ENCODE assay signal across 13 cellular contexts in genomic region chr11:15687342-15687741, GRCh38.
A peak's percentile ranks its signal among the peaks of the same experiment; 100 is the strongest.
DNase-seq lines count a peak whose midpoint lies in the region; ATAC-seq and TF ChIP-seq lines count a peak whose summit lies in the region.
"Had no signal": no experiment of that assay in that cellular context is flagged by ENCODE, and none has a peak within 500 bp of the region (broad histone marks: within the 10 kb centered on the region; RNA-seq: fewer than 3 reads in every experiment).

No MANE protein-coding gene starts in this region.

- TF ChIP-seq POLR2A in heart left ventricle (IDR thresholded peaks at IDR 0.05): no peak
- TF ChIP-seq POLR2A in IMR-90 (IDR thresholded peaks at IDR 0.05; ENCODE audit: low read depth, low read length): no peak

- POLR2A ChIA-PET in IMR-90 (lab: Charles Lee; ENCODE audit: unreplicated experiment): no interaction called here

- H4K5ac ChIP-seq in IMR-90 (ENCODE audit: low read depth, low read length): no peak overlapping the region

- H3K9ac ChIP-seq in IMR-90 (ENCODE audit: low read depth, low read length): no peak overlapping the region
- H3K9ac ChIP-seq in Karpas-422 (ENCODE audit: low read length): no peak overlapping the region

- H2AFZ ChIP-seq in IMR-90 (replicated peaks; ENCODE audit: low read length, poor library complexity): no peak overlapping the region
- H2AFZ ChIP-seq in Karpas-422 (ENCODE audit: low read length): no peak overlapping the region

- no peak overlapping the region for H2AK9ac ChIP-seq in IMR-90 (replicated peaks; ENCODE audit: low read depth, low read length, poor library complexity)

- peak overlapping the region in 7 of 12 donors; percentile 8 to 73 (median 62) for H3K27ac ChIP-seq in heart left ventricle
- H3K27ac ChIP-seq in IMR-90 (ENCODE audit: insufficient read depth, low read length): no peak overlapping the region
- no peak overlapping the region for H3K27ac ChIP-seq in Karpas-422 (ENCODE audit: low read length)
- H3K27ac ChIP-seq: C4-2B had no signal

- H3K4me2 ChIP-seq in IMR-90 (ENCODE audit: low read depth, low read length): no peak overlapping the region
- H3K4me2 ChIP-seq in Karpas-422 (ENCODE audit: low read depth, low read length, poor library complexity, severe bottlenecking): no peak overlapping the region

- H3K79me2 ChIP-seq in Karpas-422 (ENCODE audit: low read length): no peaks in the 10 kb centered on the region

- TF ChIP-seq CTCF in heart left ventricle (IDR thresholded peaks at IDR 0.05) (no peak), IMR-90 (conservative IDR thresholded peaks at IDR 0.05; ENCODE audit: low read depth, low read length) (no peak), fibroblast of mammary gland (conservative IDR thresholded peaks at IDR 0.05; ENCODE audit: control insufficient read depth, insufficient read depth, low read depth, low read length) (no peak)

- no peak overlapping the region for H3K4ac ChIP-seq in IMR-90 (ENCODE audit: low read depth, low read length)

- H3K18ac ChIP-seq in IMR-90 (ENCODE audit: low read depth, low read length): no peak overlapping the region

- BruUV-seq in IMR-90 (replicated peaks; lab: Mats Ljungman, UMichigan): no TSS peak

- no peak overlapping the region for H3K4me3 ChIP-seq in heart left ventricle
- no peak overlapping the region for H3K4me3 ChIP-seq in IMR-90 (ENCODE audit: insufficient read depth, low read depth, low read length)
- no peak overlapping the region for H3K4me3 ChIP-seq in fibroblast of mammary gland (ENCODE audit: control insufficient read depth, low read depth, low read length)
- no peak overlapping the region for H3K4me3 ChIP-seq in Karpas-422 (ENCODE audit: low read length)
- H3K4me3 ChIP-seq: HAP-1 had no signal

- H2AK5ac ChIP-seq in IMR-90 (ENCODE audit: low read depth, low read length): no peak overlapping the region

- no peak for TF ChIP-seq RAD21 in IMR-90 (IDR thresholded peaks at IDR 0.05; ENCODE audit: low read length)

- no peak overlapping the region for H3K23ac ChIP-seq in IMR-90 (ENCODE audit: low read depth, low read length)

- ATAC-seq in heart left ventricle: peak in 1 of 4 donors; percentile 24
- ATAC-seq in IMR-90 (ENCODE audit: low read depth): no peak
- ATAC-seq in HG02970 (IDR thresholded peaks at IDR 0.05; ENCODE audit: low FRiP score, unreplicated experiment): no peak

- dilution Hi-C loops in IMR-90 (cut with HindIII; ENCODE audit: low sequenced_read_pairs, unreplicated experiment): no loop called here

- H4K8ac ChIP-seq in IMR-90 (ENCODE audit: low read depth in 2 of 2, low read length in 2 of 2): no peak overlapping the region

- H2BK20ac ChIP-seq in IMR-90 (ENCODE audit: low read depth, low read length): no peak overlapping the region; the same call in 1 of the 2 replicates

- CTCF ChIA-PET in IMR-90 (lab: Yijun Ruan, JAX): no interaction called here

- H2BK15ac ChIP-seq in IMR-90 (ENCODE audit: low read depth, low read length): no peak overlapping the region

- H4K91ac ChIP-seq in IMR-90 (ENCODE audit: insufficient read depth, low read depth, low read length): no peak overlapping the region

- in situ Hi-C loops in IMR-90 (cut with MboI; ENCODE audit: low sequenced_read_pairs): no loop called here

- H3K4me1 ChIP-seq in heart left ventricle (peaks cover 0 to 30% (median 6%) of the 10 kb centered on the region in 12 donors), IMR-90 (ENCODE audit: control insufficient read depth, insufficient read depth, low read length) (no peaks in the 10 kb centered on the region), Karpas-422 (ENCODE audit: low read length) (no peaks in the 10 kb centered on the region)
- H3K4me1 ChIP-seq: HAP-1 had no signal

- H4K20me1 ChIP-seq in IMR-90 (ENCODE audit: insufficient read depth, low read length) (no peaks in the 10 kb centered on the region), Karpas-422 (ENCODE audit: insufficient read depth, low read depth, low read length) (no peaks in the 10 kb centered on the region)

- H3K56ac ChIP-seq in IMR-90 (ENCODE audit: extremely low read depth, insufficient read depth, low read length): no peak overlapping the region

- intact Hi-C loops in heart left ventricle (cut with DNase I): no loop called here
- intact Hi-C loops in cardiac septum (cut with DNase I): no loop called here
- intact Hi-C loops in IMR-90 (cut with micrococcal nuclease): no loop called here

- H3K9me3 ChIP-seq in heart left ventricle: peaks cover 0 to 5% (median 0%) of the 10 kb centered on the region in 12 donors
- no peaks in the 10 kb centered on the region for H3K9me3 ChIP-seq in IMR-90 (ENCODE audit: control insufficient read depth, insufficient read depth, low read length)
- no peaks in the 10 kb centered on the region for H3K9me3 ChIP-seq in Karpas-422 (ENCODE audit: low read length)
- H3K9me3 ChIP-seq: HAP-1 had no signal

- no peaks in the 10 kb centered on the region for H3K27me3 ChIP-seq in heart left ventricle
- no peaks in the 10 kb centered on the region for H3K27me3 ChIP-seq in IMR-90 (ENCODE audit: control insufficient read depth, insufficient read depth, low read length)
- H3K27me3 ChIP-seq in Karpas-422 (ENCODE audit: low read length): no peaks in the 10 kb centered on the region

- H3K14ac ChIP-seq in IMR-90 (replicated peaks; ENCODE audit: low read depth, low read length): no peak overlapping the region

- no peaks in the 10 kb centered on the region for H3K9me2 ChIP-seq in Karpas-422 (replicated peaks; ENCODE audit: insufficient read depth, low read length)

- no peaks in the 10 kb centered on the region for H3K9me1 ChIP-seq in IMR-90 (ENCODE audit: insufficient read depth, low read length)

- DNase-seq in heart left ventricle: no peak
- DNase-seq in cardiac septum (ENCODE audit: low spot score): no peak
- DNase-seq in IMR-90: peak; percentile 24
- peak; percentile 21 for DNase-seq in fibroblast of mammary gland (ENCODE audit: low read depth)
- DNase-seq in stromal cell of bone marrow (ENCODE audit: low read depth): peak; percentile 35
- DNase-seq in Karpas-422: no peak
- DNase-seq in stimulated activated CD4-positive, alpha-beta T cell treated with anti-CD3 and anti-CD28 coated beads, Interleukin-2, amount 100 ng/mL, for 24 hours: no peak
- DNase-seq: 8988T; CD4-positive, alpha-beta memory T cell; DMS79 had no signal

- H2BK5ac ChIP-seq in IMR-90 (ENCODE audit: low read depth, low read length, poor library complexity, severe bottlenecking): no peak overlapping the region

- H3K36me3 ChIP-seq in heart left ventricle (no peaks in the 10 kb centered on the region), IMR-90 (ENCODE audit: control insufficient read depth, insufficient read depth, low read length) (no peaks in the 10 kb centered on the region), Karpas-422 (ENCODE audit: insufficient read depth, low read length) (no peaks in the 10 kb centered on the region)
- H3K36me3 ChIP-seq: HAP-1 had no signal

- H2BK120ac ChIP-seq in IMR-90 (ENCODE audit: low read depth, low read length): no peak overlapping the region

- H3K79me1 ChIP-seq in IMR-90 (ENCODE audit: low read depth in 1 of 2, low read length in 2 of 2): no peaks in the 10 kb centered on the region

- WGBS in heart left ventricle, 4 donors: 94 to 99% (median 97%) methylated on average over 2 of the region's 2 CpGs
- WGBS in IMR-90 (ENCODE audit: extremely low coverage in 2 of 2, insufficient read length in 1 of 2), 2 experiments: no CpG with 5 or more reads among the region's 2 CpGs

TF ChIP-seq in IMR-90, 13 proteins besides CTCF, POLR2A, EP300 and RAD21:
- TF ChIP-seq MAFK (IDR thresholded peaks at IDR 0.05; ENCODE audit: low read depth, low read length) (no peak), BHLHE40 (IDR thresholded peaks at IDR 0.05; ENCODE audit: low read depth, low read length) (no peak), MXI1 (IDR thresholded peaks at IDR 0.05; ENCODE audit: borderline replicate concordance, low read depth, low read length) (no peak), RFX5 (IDR thresholded peaks at IDR 0.05; ENCODE audit: low read depth, low read length) (no peak), FOS (IDR thresholded peaks at IDR 0.05; ENCODE audit: low read depth, low read length) (no peak), RCOR1 (IDR thresholded peaks at IDR 0.05; ENCODE audit: insufficient replicate concordance, low read length) (no peak), CEBPB (IDR thresholded peaks at IDR 0.05; ENCODE audit: low read depth, low read length) (no peak), NFE2L2 (IDR thresholded peaks at IDR 0.05; ENCODE audit: low read depth, low read length) (no peak), SMC3 (IDR thresholded peaks at IDR 0.05; ENCODE audit: low read depth, low read length) (no peak), MAZ (IDR thresholded peaks at IDR 0.05; ENCODE audit: borderline replicate concordance, low read depth, low read length) (no peak), USF2 (IDR thresholded peaks at IDR 0.05; ENCODE audit: low read depth, low read length) (no peak), CHD1 (IDR thresholded peaks at IDR 0.05; ENCODE audit: low read depth, low read length) (no peak)
- TF ChIP-seq, protein P1, sequence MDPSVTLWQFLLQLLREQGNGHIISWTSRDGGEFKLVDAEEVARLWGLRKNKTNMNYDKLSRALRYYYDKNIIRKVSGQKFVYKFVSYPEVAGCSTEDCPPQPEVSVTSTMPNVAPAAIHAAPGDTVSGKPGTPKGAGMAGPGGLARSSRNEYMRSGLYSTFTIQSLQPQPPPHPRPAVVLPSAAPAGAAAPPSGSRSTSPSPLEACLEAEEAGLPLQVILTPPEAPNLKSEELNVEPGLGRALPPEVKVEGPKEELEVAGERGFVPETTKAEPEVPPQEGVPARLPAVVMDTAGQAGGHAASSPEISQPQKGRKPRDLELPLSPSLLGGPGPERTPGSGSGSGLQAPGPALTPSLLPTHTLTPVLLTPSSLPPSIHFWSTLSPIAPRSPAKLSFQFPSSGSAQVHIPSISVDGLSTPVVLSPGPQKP (IDR thresholded peaks at IDR 0.05; ENCODE audit: borderline replicate concordance, low read depth, low read length): no peak

Comparison
In these comparisons a context has a peak if more than half of its experiments do, and no peak if none do; other contexts are left out.
1. DNase-seq: peak in IMR-90 (single experiment), fibroblast of mammary gland (single experiment) and stromal cell of bone marrow (single experiment); none in heart left ventricle (0 of 5), cardiac septum (single experiment), Karpas-422 (single experiment) and stimulated activated CD4-positive, alpha-beta T cell treated with anti-CD3 and anti-CD28 coated beads, Interleukin-2, amount 100 ng/mL, for 24 hours (0 of 2).
2. H3K27ac ChIP-seq: peak in heart left ventricle (7 of 12); none in IMR-90 (single experiment) and Karpas-422 (single experiment).